Comparison of ENCODE assay signal across 1 cellular context in genomic region chr12:56115329-56115728, GRCh38.
TF ChIP-seq lines count a peak whose summit lies in the region.

No MANE protein-coding gene starts in this region.

TF ChIP-seq in GM12878, 131 proteins besides CTCF, POLR2A, EP300 and RAD21:
- TF ChIP-seq ATF2 (IDR thresholded peaks at IDR 0.05; ENCODE audit: low read length) (no peak), STAT3 (IDR thresholded peaks at IDR 0.05; ENCODE audit: low read depth, low read length) (no peak), MLLT1 (IDR thresholded peaks at IDR 0.05) (no peak), EZH2 (IDR thresholded peaks at IDR 0.05; ENCODE audit: borderline replicate concordance, control insufficient read depth, low read depth, low read length) (no peak)
